In the genomic region with DNA sequence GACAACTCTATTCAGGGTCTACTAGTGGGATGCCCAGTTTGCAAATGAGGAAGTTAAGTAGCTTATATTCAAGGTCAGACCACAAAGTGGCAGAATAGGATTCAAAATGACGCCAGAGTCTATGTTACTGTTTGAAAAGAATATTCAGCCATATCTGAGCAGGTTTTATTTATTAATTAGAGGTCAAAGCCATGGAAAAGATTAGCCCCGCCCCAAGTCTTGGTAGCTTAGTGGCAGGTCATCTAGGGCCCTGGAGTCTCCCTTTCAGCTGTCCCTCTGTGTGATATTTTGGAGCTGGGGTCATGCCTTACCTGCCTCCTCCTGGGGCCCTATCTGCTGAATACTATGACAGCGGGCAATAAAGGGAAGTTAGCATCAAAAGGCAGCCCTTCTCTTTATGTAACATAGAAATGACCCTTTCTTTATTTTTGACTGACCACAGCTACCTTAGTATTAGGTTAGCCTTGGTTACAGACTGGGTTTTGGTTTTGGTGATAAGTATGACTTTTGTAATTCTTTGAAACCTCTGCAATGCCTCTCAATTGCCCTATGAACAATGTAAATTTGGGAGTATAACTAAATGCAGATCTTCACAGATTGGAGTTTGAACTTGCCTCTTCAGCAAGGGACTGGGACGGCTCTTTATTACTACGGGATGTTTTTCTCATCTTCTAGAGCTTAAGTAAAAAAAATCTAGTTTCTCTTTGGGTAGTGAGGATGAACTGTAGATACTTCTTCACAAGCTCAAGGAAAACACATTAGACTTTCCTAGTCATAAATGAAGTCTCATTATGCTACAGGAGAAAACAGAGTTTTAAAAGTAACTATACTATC, we compare ENCODE assay signal across 10 cellular contexts.
DNase-seq lines count a peak whose midpoint lies in the region; ATAC-seq, FAIRE-seq and TF ChIP-seq lines count a peak whose summit lies in the region.
"Had no signal": no experiment of that assay in that cellular context is flagged by ENCODE, and none has a peak within 500 bp of the region (broad histone marks: within the 10 kb centered on the region; RNA-seq: fewer than 3 reads in every experiment).

No MANE protein-coding gene starts in this region.

- H3K27ac Mint-ChIP-seq in activated naive CD4-positive, alpha-beta T cell treated with anti-CD3 and anti-CD28 coated beads, Interleukin-2, amount 50 U/mL, for 72 hours: peak overlapping the region; percentile 79 to 96

- TF ChIP-seq CTCF in D721Med (IDR thresholded peaks at IDR 0.05; ENCODE audit: insufficient read depth, missing control alignments) (peak; percentile 17), ascending aorta (IDR thresholded peaks at IDR 0.05) (no peak)

- H3K27ac ChIP-seq in ascending aorta: no peak overlapping the region

- no peaks in the 10 kb centered on the region for H3K27me3 ChIP-seq in ascending aorta

- no peak for FAIRE-seq in D721Med (lab: Jason Lieb, UNC)
- FAIRE-seq: bronchial epithelial cell had no signal

- intact Hi-C loops in ascending aorta (cut with DNase I): no loop called here

- peaks cover 9 to 13% of the 10 kb centered on the region in 2 donors for H3K36me3 Mint-ChIP-seq in activated naive CD4-positive, alpha-beta T cell treated with anti-CD3 and anti-CD28 coated beads, Interleukin-2, amount 50 U/mL, for 72 hours

- H3K36me3 ChIP-seq in ascending aorta: no peaks in the 10 kb centered on the region

- in situ Hi-C loops in G401 (cut with HindIII; ENCODE audit: low sequenced_read_pairs): no loop called here

- H3K9me3 Mint-ChIP-seq in activated naive CD4-positive, alpha-beta T cell treated with anti-CD3 and anti-CD28 coated beads, Interleukin-2, amount 50 U/mL, for 72 hours: peaks cover 0 to 13% of the 10 kb centered on the region in 2 donors

- peak; percentile 37 for ATAC-seq in GM21360 (IDR thresholded peaks at IDR 0.05; ENCODE audit: unreplicated experiment)
- ATAC-seq in activated naive CD4-positive, alpha-beta T cell treated with anti-CD3 and anti-CD28 coated beads, Interleukin-2, amount 50 U/mL, for 72 hours: peak; percentile 11 to 17

- H3K9me3 ChIP-seq in ascending aorta: no peaks in the 10 kb centered on the region

- DNase-seq in D721Med (ENCODE audit: insufficient read length, low spot score) (no peak), ascending aorta (ENCODE audit: low spot score in 2 of 2) (no peak), RKO (ENCODE audit: low spot score) (no peak), G401 (ENCODE audit: low spot score) (no peak)
- DNase-seq in Jurkat, Clone E6-1 (ENCODE audit: low read depth, low spot score): peak; percentile 77
- no peak for DNase-seq in activated naive CD4-positive, alpha-beta T cell treated with anti-CD3 and anti-CD28 coated beads, Interleukin-2, amount 50 U/mL, for 72 hours (ENCODE audit: low spot score in 2 of 2)
- no peak for DNase-seq in stimulated activated CD4-positive, alpha-beta T cell treated with anti-CD3 and anti-CD28 coated beads, Interleukin-2, amount 100 ng/mL, for 48 hours
- DNase-seq: NCI-H524 had no signal

- peak overlapping the region; percentile 8; the same call in 1 of the 2 replicates for H3K4me3 ChIP-seq in Jurkat, Clone E6-1 (ENCODE audit: low read length)
- no peak overlapping the region for H3K4me3 ChIP-seq in ascending aorta

- no peaks in the 10 kb centered on the region for H3K4me1 ChIP-seq in ascending aorta
